ENCODE assay signal across 8 cellular contexts in genomic region chr20:43751167-43752050, GRCh38. TPM values are rescaled to one million over a fixed set of nuclear protein-coding genes. Genes with fewer than 3 reads are reported as not detected.
DNase-seq lines count a peak whose midpoint lies in the region; ATAC-seq and FAIRE-seq lines count a peak whose summit lies in the region.
"Had no signal": no experiment of that assay in that cellular context is flagged by ENCODE, and none has a peak within 500 bp of the region (broad histone marks: within the 10 kb centered on the region; RNA-seq: fewer than 3 reads in every experiment).

No MANE protein-coding gene starts in this region.

- no peaks in the 10 kb centered on the region for H3K36me3 ChIP-seq in small intestine (ENCODE audit: control insufficient read depth in 2 of 2, insufficient read depth in 2 of 2, low read length in 2 of 2)

- H3K9me3 ChIP-seq in small intestine (ENCODE audit: control insufficient read depth, low read depth): no peaks in the 10 kb centered on the region

- H3K36me3 Mint-ChIP-seq in activated naive CD8-positive, alpha-beta T cell treated with anti-CD3 and anti-CD28 coated beads, Interleukin-2, amount 50 U/mL, for 24 hours (ENCODE audit: low read depth): peaks cover 14% of the 10 kb centered on the region

- peak overlapping the region; percentile 41 for H3K4me3 Mint-ChIP-seq in activated naive CD8-positive, alpha-beta T cell treated with anti-CD3 and anti-CD28 coated beads, Interleukin-2, amount 50 U/mL, for 24 hours

- H3K27ac Mint-ChIP-seq in activated naive CD8-positive, alpha-beta T cell treated with anti-CD3 and anti-CD28 coated beads, Interleukin-2, amount 50 U/mL, for 24 hours: peak overlapping the region; percentile 99

- 57 to 77% (median 71%) methylated on average over 11 of the region's 11 CpGs for WGBS in small intestine, 3 donors

- peak overlapping the region in 1 of 2 donors; percentile 84 for H3K27ac ChIP-seq in small intestine (ENCODE audit: low read depth in 1 of 2, low read length in 1 of 2)

- ATAC-seq in GM18867 (IDR thresholded peaks at IDR 0.05; ENCODE audit: unreplicated experiment) (peak; percentile 73), HG02642 (IDR thresholded peaks at IDR 0.05; ENCODE audit: poor library complexity, unreplicated experiment) (peak; percentile 72)
- ATAC-seq in activated naive CD8-positive, alpha-beta T cell treated with anti-CD3 and anti-CD28 coated beads, Interleukin-2, amount 50 U/mL, for 24 hours: peak; percentile 89

- peak; percentile 32 for DNase-seq in NCI-H2196 treated with DMSO at 0.1 percent for 48 hours (lab: John Stamatoyannopoulos, UW; ENCODE audit: unreplicated experiment)
- peak; percentile 60 for DNase-seq in activated naive CD8-positive, alpha-beta T cell treated with anti-CD3 and anti-CD28 coated beads, Interleukin-2, amount 50 U/mL, for 24 hours
- peak; percentile 28 for DNase-seq in stimulated activated CD4-positive, alpha-beta T cell treated with anti-CD3 and anti-CD28 coated beads, Interleukin-2, amount 100 ng/mL, for 4 hours (ENCODE audit: low read depth)
- DNase-seq in DMS79 treated with DMSO at 0.1 percent for 48 hours (lab: John Stamatoyannopoulos, UW): no peak
- no peak for DNase-seq in small intestine

- H3K4me1 ChIP-seq in small intestine (ENCODE audit: control insufficient read depth in 2 of 2, insufficient read depth in 1 of 2, low read depth in 1 of 2, low read length in 1 of 2): no peaks in the 10 kb centered on the region

- H3K27me3 ChIP-seq in small intestine (ENCODE audit: control insufficient read depth in 2 of 2, insufficient read depth in 2 of 2, low read length in 2 of 2): no peaks in the 10 kb centered on the region

- peaks cover 7% of the 10 kb centered on the region for H3K27me3 Mint-ChIP-seq in activated naive CD8-positive, alpha-beta T cell treated with anti-CD3 and anti-CD28 coated beads, Interleukin-2, amount 50 U/mL, for 24 hours

- no peak overlapping the region for H3K4me3 ChIP-seq in small intestine (ENCODE audit: low read depth in 1 of 2, low read length in 2 of 2)

- no peak for FAIRE-seq in small intestine (lab: Jason Lieb, UNC)

- H3K9me3 Mint-ChIP-seq in activated naive CD8-positive, alpha-beta T cell treated with anti-CD3 and anti-CD28 coated beads, Interleukin-2, amount 50 U/mL, for 24 hours: peaks cover 8% of the 10 kb centered on the region

- H3K4me1 Mint-ChIP-seq in activated naive CD8-positive, alpha-beta T cell treated with anti-CD3 and anti-CD28 coated beads, Interleukin-2, amount 50 U/mL, for 24 hours: peaks cover 48% of the 10 kb centered on the region

RNA-seq across cellular contexts. Expression of gene GTSF1L, which starts 24.6 kb away (rescaled TPM):
- polyA plus RNA-seq in small intestine: not detected
- polyA plus RNA-seq: urinary bladder had no signal

Comparison
In these comparisons a context has a peak if more than half of its experiments do, and no peak if none do; other contexts are left out.
1. DNase-seq: peak in NCI-H2196 treated with DMSO at 0.1 percent for 48 hours (single experiment), activated naive CD8-positive, alpha-beta T cell treated with anti-CD3 and anti-CD28 coated beads, Interleukin-2, amount 50 U/mL, for 24 hours (single experiment) and stimulated activated CD4-positive, alpha-beta T cell treated with anti-CD3 and anti-CD28 coated beads, Interleukin-2, amount 100 ng/mL, for 4 hours (single experiment); none in DMS79 treated with DMSO at 0.1 percent for 48 hours (single experiment) and small intestine (single experiment).
2. Peak in every context shown above with its lines, with median percentiles within 50 percentile points of each other: ATAC-seq.